1 cellular context compared by ENCODE assay signal in the genomic region with DNA sequence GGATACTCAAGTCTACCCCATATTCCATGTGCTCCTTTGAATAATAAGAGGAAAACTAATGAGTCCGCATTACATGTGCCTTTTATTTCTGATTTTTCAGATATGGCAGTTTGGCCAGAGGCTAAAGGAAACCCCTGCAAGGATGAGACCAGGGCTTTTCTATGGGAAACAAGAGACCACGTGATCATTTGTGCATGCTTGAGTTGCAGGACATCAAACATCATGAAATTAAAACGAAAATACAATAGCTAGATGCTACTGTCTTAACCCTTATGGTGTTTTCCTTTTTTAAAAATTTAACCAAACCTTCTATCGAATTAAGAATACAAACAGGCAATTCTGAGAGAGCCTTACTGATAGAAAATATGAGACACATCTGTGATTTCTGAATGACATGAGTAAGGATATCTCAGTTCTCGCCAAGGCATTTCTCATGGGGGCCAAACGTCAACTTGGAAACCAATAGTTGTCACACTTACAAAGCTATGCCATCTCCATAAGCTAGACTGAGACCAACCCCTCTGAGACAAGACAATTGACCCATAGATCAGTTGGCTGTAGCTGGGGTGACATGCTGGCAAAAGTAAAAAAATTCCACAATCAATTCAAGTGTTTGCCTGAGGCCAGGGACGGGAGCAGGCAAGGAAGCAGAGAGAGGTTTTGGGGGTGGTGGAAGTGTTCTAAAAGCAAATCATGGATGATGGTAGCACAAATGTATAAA.
TF ChIP-seq lines count a peak whose summit lies in the region.

No MANE protein-coding gene starts in this region.

TF ChIP-seq in HepG2, 621 proteins besides CTCF, POLR2A, EP300 and RAD21:
- TF ChIP-seq ERF (CRISPR knock-in tag; IDR thresholded peaks at IDR 0.05) (no peak), ZNF326 (CRISPR knock-in tag; IDR thresholded peaks at IDR 0.05; ENCODE audit: borderline replicate concordance) (no peak), CCDC6 (CRISPR knock-in tag; IDR thresholded peaks at IDR 0.05) (no peak), ZNF143 (CRISPR knock-in tag; IDR thresholded peaks at IDR 0.05) (no peak), TCF7L2 (IDR thresholded peaks at IDR 0.05; ENCODE audit: low read depth, low read length) (no peak), PITX1 (CRISPR knock-in tag; IDR thresholded peaks at IDR 0.05) (no peak)
- TF ChIP-seq, protein P1, sequence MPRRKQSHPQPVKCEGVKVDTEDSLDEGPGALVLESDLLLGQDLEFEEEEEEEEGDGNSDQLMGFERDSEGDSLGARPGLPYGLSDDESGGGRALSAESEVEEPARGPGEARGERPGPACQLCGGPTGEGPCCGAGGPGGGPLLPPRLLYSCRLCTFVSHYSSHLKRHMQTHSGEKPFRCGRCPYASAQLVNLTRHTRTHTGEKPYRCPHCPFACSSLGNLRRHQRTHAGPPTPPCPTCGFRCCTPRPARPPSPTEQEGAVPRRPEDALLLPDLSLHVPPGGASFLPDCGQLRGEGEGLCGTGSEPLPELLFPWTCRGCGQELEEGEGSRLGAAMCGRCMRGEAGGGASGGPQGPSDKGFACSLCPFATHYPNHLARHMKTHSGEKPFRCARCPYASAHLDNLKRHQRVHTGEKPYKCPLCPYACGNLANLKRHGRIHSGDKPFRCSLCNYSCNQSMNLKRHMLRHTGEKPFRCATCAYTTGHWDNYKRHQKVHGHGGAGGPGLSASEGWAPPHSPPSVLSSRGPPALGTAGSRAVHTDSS (CRISPR knock-in tag; conservative IDR thresholded peaks at IDR 0.05) = no peak
- TF ChIP-seq, protein P2, sequence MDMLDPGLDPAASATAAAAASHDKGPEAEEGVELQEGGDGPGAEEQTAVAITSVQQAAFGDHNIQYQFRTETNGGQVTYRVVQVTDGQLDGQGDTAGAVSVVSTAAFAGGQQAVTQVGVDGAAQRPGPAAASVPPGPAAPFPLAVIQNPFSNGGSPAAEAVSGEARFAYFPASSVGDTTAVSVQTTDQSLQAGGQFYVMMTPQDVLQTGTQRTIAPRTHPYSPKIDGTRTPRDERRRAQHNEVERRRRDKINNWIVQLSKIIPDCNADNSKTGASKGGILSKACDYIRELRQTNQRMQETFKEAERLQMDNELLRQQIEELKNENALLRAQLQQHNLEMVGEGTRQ (IDR thresholded peaks at IDR 0.05; ENCODE audit: low read depth, low read length) = 0 out of 2 replicates have a peak, but pooled peaks have one; percentile 13
- TF ChIP-seq, protein P2 (CRISPR knock-in tag; IDR thresholded peaks at IDR 0.05; ENCODE audit: borderline replicate concordance) = no peak
TF ChIP-seq in HepG2: peak in this region for 1.
